ENCODE assay signal across 2 cellular contexts in the genomic region with DNA sequence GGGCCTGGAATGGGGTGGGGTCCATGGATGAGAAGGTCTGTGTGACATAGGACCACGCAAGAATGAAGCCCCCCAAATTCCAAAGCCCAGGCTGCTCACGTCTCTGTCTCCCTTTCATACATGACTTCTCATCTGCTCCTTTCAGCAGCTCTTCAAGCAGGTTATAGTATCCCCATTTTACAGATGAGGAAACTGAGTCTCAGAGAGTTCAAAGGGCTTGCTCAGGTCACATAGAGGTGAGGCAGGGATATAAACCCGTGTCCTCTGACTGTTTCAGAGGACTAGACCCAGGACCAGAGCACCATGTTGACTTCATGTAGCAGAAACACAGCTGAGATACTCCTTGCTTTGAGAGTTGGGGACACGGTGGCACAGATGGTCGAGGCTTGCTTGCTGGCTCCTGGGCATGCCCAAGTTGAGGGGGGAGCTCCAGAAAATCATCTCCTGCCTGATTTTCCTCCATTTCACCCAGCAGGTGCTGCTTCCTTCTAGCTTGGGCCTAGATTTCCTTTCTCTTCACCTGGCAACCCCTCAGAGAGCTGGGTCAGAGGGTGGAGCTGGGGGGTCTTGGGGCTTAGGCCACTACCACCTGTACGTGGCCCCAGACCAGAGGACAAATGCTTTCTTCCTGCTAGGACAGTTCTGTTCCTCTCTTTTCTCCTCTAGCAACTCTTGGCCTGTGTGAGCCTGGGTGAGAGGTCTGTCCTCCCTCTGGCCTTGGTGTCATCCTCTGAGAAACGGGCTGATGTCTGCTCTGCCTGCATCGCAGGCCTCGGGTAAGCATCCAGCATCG.
TF ChIP-seq lines count a peak whose summit lies in the region.

No MANE protein-coding gene starts in this region.

TF ChIP-seq in IMR-90, 13 proteins besides CTCF, POLR2A, EP300 and RAD21:
- TF ChIP-seq, protein P1, sequence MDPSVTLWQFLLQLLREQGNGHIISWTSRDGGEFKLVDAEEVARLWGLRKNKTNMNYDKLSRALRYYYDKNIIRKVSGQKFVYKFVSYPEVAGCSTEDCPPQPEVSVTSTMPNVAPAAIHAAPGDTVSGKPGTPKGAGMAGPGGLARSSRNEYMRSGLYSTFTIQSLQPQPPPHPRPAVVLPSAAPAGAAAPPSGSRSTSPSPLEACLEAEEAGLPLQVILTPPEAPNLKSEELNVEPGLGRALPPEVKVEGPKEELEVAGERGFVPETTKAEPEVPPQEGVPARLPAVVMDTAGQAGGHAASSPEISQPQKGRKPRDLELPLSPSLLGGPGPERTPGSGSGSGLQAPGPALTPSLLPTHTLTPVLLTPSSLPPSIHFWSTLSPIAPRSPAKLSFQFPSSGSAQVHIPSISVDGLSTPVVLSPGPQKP (IDR thresholded peaks at IDR 0.05; ENCODE audit: borderline replicate concordance, low read depth, low read length): no peak
- TF ChIP-seq FOS (IDR thresholded peaks at IDR 0.05; ENCODE audit: low read depth, low read length) (no peak), NFE2L2 (IDR thresholded peaks at IDR 0.05; ENCODE audit: low read depth, low read length) (no peak), MAFK (IDR thresholded peaks at IDR 0.05; ENCODE audit: low read depth, low read length) (no peak), MAZ (IDR thresholded peaks at IDR 0.05; ENCODE audit: borderline replicate concordance, low read depth, low read length) (no peak), MXI1 (IDR thresholded peaks at IDR 0.05; ENCODE audit: borderline replicate concordance, low read depth, low read length) (no peak), CHD1 (IDR thresholded peaks at IDR 0.05; ENCODE audit: low read depth, low read length) (no peak), CEBPB (IDR thresholded peaks at IDR 0.05; ENCODE audit: low read depth, low read length) (no peak), RCOR1 (IDR thresholded peaks at IDR 0.05; ENCODE audit: insufficient replicate concordance, low read length) (no peak), RFX5 (IDR thresholded peaks at IDR 0.05; ENCODE audit: low read depth, low read length) (no peak), BHLHE40 (IDR thresholded peaks at IDR 0.05; ENCODE audit: low read depth, low read length) (no peak), SMC3 (IDR thresholded peaks at IDR 0.05; ENCODE audit: low read depth, low read length) (no peak)
- TF ChIP-seq, protein P2, sequence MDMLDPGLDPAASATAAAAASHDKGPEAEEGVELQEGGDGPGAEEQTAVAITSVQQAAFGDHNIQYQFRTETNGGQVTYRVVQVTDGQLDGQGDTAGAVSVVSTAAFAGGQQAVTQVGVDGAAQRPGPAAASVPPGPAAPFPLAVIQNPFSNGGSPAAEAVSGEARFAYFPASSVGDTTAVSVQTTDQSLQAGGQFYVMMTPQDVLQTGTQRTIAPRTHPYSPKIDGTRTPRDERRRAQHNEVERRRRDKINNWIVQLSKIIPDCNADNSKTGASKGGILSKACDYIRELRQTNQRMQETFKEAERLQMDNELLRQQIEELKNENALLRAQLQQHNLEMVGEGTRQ (IDR thresholded peaks at IDR 0.05; ENCODE audit: low read depth, low read length): no peak

TF ChIP-seq in H1, 55 proteins besides CTCF, POLR2A, EP300 and RAD21:
- no peak for TF ChIP-seq ASH2L (IDR thresholded peaks at IDR 0.05; ENCODE audit: low read length)
- TF ChIP-seq EGR1 (IDR thresholded peaks at IDR 0.05; ENCODE audit: borderline replicate concordance, low read depth, low read length): no peak
- TF ChIP-seq BRCA1 (IDR thresholded peaks at IDR 0.05; ENCODE audit: low read depth, low read length): no peak
- TF ChIP-seq BACH1 (IDR thresholded peaks at IDR 0.05; ENCODE audit: low read length): no peak
- no peak for TF ChIP-seq FOSL1 (IDR thresholded peaks at IDR 0.05; ENCODE audit: insufficient read depth, low read depth, low read length)
